Comparison of ENCODE assay signal across 8 cellular contexts in the genomic region with DNA sequence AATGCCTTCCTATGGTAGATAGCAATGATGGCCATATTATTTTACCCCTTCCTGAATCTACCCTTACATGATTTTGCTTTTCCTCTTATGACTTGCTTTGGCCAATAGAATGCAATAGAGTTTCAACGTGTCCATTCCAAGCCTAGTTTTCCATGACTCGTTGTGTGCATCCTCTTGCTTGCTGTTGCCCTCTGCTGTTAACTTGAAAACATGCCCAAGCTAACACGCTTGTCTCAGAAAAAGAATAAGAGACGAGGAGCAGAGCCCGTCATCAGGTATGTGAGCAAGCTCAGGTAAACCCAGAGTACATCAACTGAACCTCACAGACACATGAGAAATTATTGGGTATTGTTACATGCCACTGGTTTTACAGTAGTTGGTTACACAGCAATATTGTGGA. TPM values are rescaled to one million over a fixed set of nuclear protein-coding genes. Genes with fewer than 3 reads are reported as not detected.
"Had no signal": no experiment of that assay in that cellular context is flagged by ENCODE, and none has a peak within 500 bp of the region (broad histone marks: within the 10 kb centered on the region; RNA-seq: fewer than 3 reads in every experiment).

No MANE protein-coding gene starts in this region.

RNA-seq across cellular contexts. Expression of gene SPANXB1, which starts 49.7 kb away (rescaled TPM):
- total RNA-seq: activated CD8-positive, alpha-beta memory T cell treated with anti-CD3 and anti-CD28 coated beads, Interleukin-2, amount 10 ng/mL, durations not matched to agents 7 days and 5 days; chondrocyte; fibroblast of lung; gastroesophageal sphincter; left colon; osteocyte; temporal lobe; urinary bladder had no signal
- polyA plus RNA-seq: fibroblast of lung, urinary bladder had no signal
